ENCODE assay signal across 8 cellular contexts in the genomic region with DNA sequence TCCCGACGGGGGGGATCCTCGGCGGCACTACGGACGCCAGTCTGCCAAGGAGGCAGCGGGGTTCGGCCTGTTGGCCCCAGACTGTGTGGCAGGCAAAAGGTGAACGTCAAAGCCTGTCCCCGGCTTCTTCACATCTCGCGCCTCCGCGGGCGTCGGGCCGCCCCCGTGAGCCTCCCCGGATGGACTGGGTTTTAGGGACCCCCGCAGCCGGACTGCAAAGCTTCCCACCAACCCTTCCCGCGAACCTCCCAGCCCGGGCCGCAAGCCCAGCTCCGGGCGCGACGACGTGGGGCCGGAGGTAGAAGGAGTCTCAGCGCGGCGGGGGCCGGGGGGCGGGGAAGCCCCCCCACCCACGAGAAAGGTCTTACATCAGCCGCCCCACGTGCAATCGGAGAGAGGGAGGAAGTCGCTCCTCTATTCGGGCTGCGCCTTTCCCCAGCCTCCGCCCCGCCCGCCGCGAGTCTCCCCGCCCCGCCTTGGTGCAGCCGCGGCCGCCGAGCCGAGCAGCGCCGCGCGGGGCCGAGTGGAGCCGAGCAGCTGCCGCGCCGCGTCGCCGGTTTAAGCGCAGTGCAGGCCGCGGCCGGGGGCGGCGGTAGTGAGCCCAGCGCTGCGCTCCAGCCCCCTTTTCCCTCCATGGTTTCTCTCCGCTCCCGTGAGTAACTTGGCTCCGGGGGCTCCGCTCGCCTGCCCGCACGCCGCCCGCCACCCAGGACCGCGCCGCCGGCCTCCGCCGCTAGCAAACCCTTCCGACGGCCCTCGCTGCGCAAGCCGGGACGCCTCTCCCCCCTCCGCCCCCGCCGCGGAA. TPM values are rescaled to one million over a fixed set of nuclear protein-coding genes. Genes with fewer than 3 reads are reported as not detected.
DNase-seq lines count a peak whose midpoint lies in the region; FAIRE-seq and TF ChIP-seq lines count a peak whose summit lies in the region.

A gene (plus strand): TSS at position 623 of the 805 bp plus-strand sequence. CDS start 215 bp downstream, outside the sequence.

- peak within 1 kb of the TSS; percentile 91 for H3K18ac ChIP-seq in H9 (ENCODE audit: insufficient read length, low read depth, low read length)

- WGBS in H9 (ENCODE audit: extremely low coverage, insufficient read length, low lambda C conversion rate), result no CpG with 5 or more reads among the region's 100 CpGs

- no peak within 1 kb of the TSS for H2AFZ ChIP-seq in H9 (ENCODE audit: low read length)

- peak within 1 kb of the TSS; percentile 40 for H3K4me2 ChIP-seq in H9 (ENCODE audit: insufficient read depth, insufficient read length, low read length)

- peak within 1 kb of the TSS; percentile 98 for H3K4me3 ChIP-seq in MG63

- H3K14ac ChIP-seq in H9 (ENCODE audit: insufficient read depth, low read length), result peak within 1 kb of the TSS; percentile 89

- H2BK15ac ChIP-seq in H9 (ENCODE audit: low read depth, low read length), result no peak within 1 kb of the TSS

- no peaks in the 10 kb centered on the region for H3K4me1 ChIP-seq in H9 (ENCODE audit: insufficient read depth, low read length)

- no peak within 1 kb of the TSS; the same call in 1 of the 2 replicates for H3K4ac ChIP-seq in H9 (ENCODE audit: low read depth, low read length)

- no peak within 1 kb of the TSS for H2BK12ac ChIP-seq in H9 (ENCODE audit: insufficient read length, low read depth, low read length)

- no peaks in the 10 kb centered on the region for H3K9me3 ChIP-seq in H9 (ENCODE audit: control insufficient read depth, low read depth, low read length)
- H3K9me3 ChIP-seq in MG63, result no peaks in the 10 kb centered on the region

- no peak within 1 kb of the TSS for H3K23ac ChIP-seq in H9 (ENCODE audit: insufficient read length, low read depth, low read length)

- peaks cover 0 to 3% (median 0%) of the 10 kb centered on the region in 3 experiments; a peak in 1 of 7 replicates for H3K36me3 Mint-ChIP-seq in H9 (ENCODE audit: insufficient read depth in 1 of 3, low read depth in 3 of 3)

- no peak within 1 kb of the TSS for H3T11ph ChIP-seq in H9 (ENCODE audit: low read length)

- no peak for FAIRE-seq in frontal cortex (lab: Jason Lieb, UNC)

- H4K91ac ChIP-seq in H9 (ENCODE audit: insufficient read length, low read depth, low read length), result no peak within 1 kb of the TSS

- H3K27ac ChIP-seq in H9 (ENCODE audit: insufficient read length, low read depth, low read length) (no peak within 1 kb of the TSS), substantia nigra (ENCODE audit: low read depth, low read length, poor library complexity, severe bottlenecking) (peak within 1 kb of the TSS; percentile 98)

- peak within 1 kb of the TSS; percentile 56 for H4K5ac ChIP-seq in H9 (ENCODE audit: insufficient read length, low read depth, low read length)

- peak within 1 kb of the TSS; percentile 81 for H3K9ac ChIP-seq in H9 (ENCODE audit: extremely low read depth, insufficient read length, low read length)

- peaks cover 73% of the 10 kb centered on the region for H3K27me3 Mint-ChIP-seq in H9 (ENCODE audit: low read depth)

- in situ Hi-C loops in SK-MEL-5 (cut with HindIII; ENCODE audit: low pct_unique_long_range_greater_than_20kb, low sequenced_read_pairs), result no loop called here

- H3K23me2 ChIP-seq in H9 (ENCODE audit: insufficient read length, low read depth, low read length, poor library complexity, severe bottlenecking), result peaks cover 9% of the 10 kb centered on the region

- H3K79me2 ChIP-seq in H9 (ENCODE audit: insufficient read depth, low read length), result peaks cover 6% of the 10 kb centered on the region; the same call in 1 of the 2 replicates

- TF ChIP-seq CTCF in H9 (conservative IDR thresholded peaks at IDR 0.05), result peak; percentile 78

- no peak within 1 kb of the TSS for H2AK5ac ChIP-seq in H9 (ENCODE audit: insufficient read length, low read length)

- H3K27ac Mint-ChIP-seq in H9, result no peak within 1 kb of the TSS; a peak in 1 of 7 replicates

- H3K9me3 Mint-ChIP-seq in H9, result peaks cover 3 to 10% of the 10 kb centered on the region in 2 experiments

- H3K56ac ChIP-seq in H9 (ENCODE audit: insufficient read length, low read depth, low read length), result no peak within 1 kb of the TSS

- H3K4me3 Mint-ChIP-seq in H9, result peak within 1 kb of the TSS; percentile 75 to 80

- H2BK5ac ChIP-seq in H9 (ENCODE audit: insufficient read length, low read length), result no peak within 1 kb of the TSS

- peaks cover 26% of the 10 kb centered on the region for H3K36me3 ChIP-seq in MG63

- DNase-seq in GM03348 (ENCODE audit: low spot score) (peak; percentile 97), H9 (peak; percentile 84), MG63 (peak; percentile 96), SK-MEL-5 (ENCODE audit: low read depth, low spot score) (peak; percentile 88), frontal cortex (ENCODE audit: low spot score in 2 of 2) (peak; percentile 89 to 92), non-pigmented ciliary epithelial cell (ENCODE audit: low read depth) (peak; percentile 37), substantia nigra (lab: John Stamatoyannopoulos, UW) (peak; percentile 48 to 98 (median 86))
- peak; percentile 96 for DNase-seq in activated naive CD4-positive, alpha-beta T cell treated with Interleukin-2 at 50 U/mL for 16 hours

- H3K27me3 ChIP-seq in H9 (ENCODE audit: insufficient read depth, low read length), result peaks cover 51% of the 10 kb centered on the region
- no peaks in the 10 kb centered on the region for H3K27me3 ChIP-seq in MG63

- no peak within 1 kb of the TSS for H4K8ac ChIP-seq in H9 (replicated peaks; ENCODE audit: insufficient read length, low read depth, low read length)

- H4K20me1 ChIP-seq in H9 (ENCODE audit: control insufficient read depth, insufficient read depth, insufficient read length), result peaks cover 2% of the 10 kb centered on the region

- peaks cover 4 to 6% of the 10 kb centered on the region in 2 experiments; a peak in 3 of 4 replicates for H3K4me1 Mint-ChIP-seq in H9

- H3K79me1 ChIP-seq in H9 (ENCODE audit: insufficient read depth, low read depth, low read length, poor library complexity, severe bottlenecking), result peaks cover 7% of the 10 kb centered on the region

- no peak within 1 kb of the TSS for H2BK20ac ChIP-seq in H9 (ENCODE audit: low read depth, low read length, poor library complexity, severe bottlenecking)

- no peak within 1 kb of the TSS for H2BK120ac ChIP-seq in H9 (ENCODE audit: low read depth, low read length, poor library complexity, severe bottlenecking)

RNA-seq across cellular contexts. Expression of the gene that starts here (rescaled TPM):
- total RNA-seq in H9 (2021) (91.6 and 100.0 TPM in 2 replicates), frontal cortex (6.1 TPM)
- 5.2 and 7.0 TPM in 2 replicates for total RNA-seq in MG63 (2014; rRNA removed; shearing (Covaris generic); ENCODE audit: low replicate concordance)
- 13.6 and 14.4 TPM in 2 replicates for total RNA-seq in SK-MEL-5 (2014; rRNA removed; shearing (Covaris generic))
- 124 and 130 TPM in 2 replicates for polyA plus RNA-seq in SK-MEL-5 (2015; cell fraction: cytosol; rRNA removed)
- 25.6 and 30.5 TPM in 2 replicates for polyA plus RNA-seq in SK-MEL-5 (2015; cell fraction: nucleus; rRNA removed)

Comparison
In these comparisons a context has a peak if more than half of its experiments do, and no peak if none do; other contexts are left out.
1. DNase-seq: peak in every context shown above with its lines; median percentile 97 in GM03348; 96 in MG63; 96 in activated naive CD4-positive, alpha-beta T cell treated with Interleukin-2 at 50 U/mL for 16 hours; 90 in frontal cortex; 88 in SK-MEL-5; 86 in substantia nigra; 84 in H9; 37 in non-pigmented ciliary epithelial cell.